18 cellular contexts compared by ENCODE assay signal in genomic region chr11:69630009-69630870, GRCh38. TPM values are rescaled to one million over a fixed set of nuclear protein-coding genes. Genes with fewer than 3 reads are reported as not detected.
DNase-seq lines count a peak whose midpoint lies in the region; ATAC-seq, FAIRE-seq and TF ChIP-seq lines count a peak whose summit lies in the region.
"Had no signal": no experiment of that assay in that cellular context is flagged by ENCODE, and none has a peak within 500 bp of the region (broad histone marks: within the 10 kb centered on the region; RNA-seq: fewer than 3 reads in every experiment).

No MANE protein-coding gene starts in this region.

- H3K27me3 ChIP-seq in HepG2 (ENCODE audit: control insufficient read depth in 1 of 2, insufficient read depth in 2 of 2, low read length in 2 of 2) (peaks cover 0 to 15% of the 10 kb centered on the region in 2 experiments; a peak in 3 of 5 replicates), right lobe of liver (no peaks in the 10 kb centered on the region), tibial artery (peaks cover 0 to 2% of the 10 kb centered on the region in 2 donors)

- POLR2A ChIA-PET in HepG2 (lab: Yijun Ruan, JAX) (no interaction called here), OCI-LY7 (lab: Charles Lee) (no interaction called here)

- FAIRE-seq in HepG2 (lab: Jason Lieb, UNC): no peak
- FAIRE-seq: GM18507 had no signal

- H3K4me3 ChIP-seq in HepG2 (replicated peaks in 1 of 3; ENCODE audit: insufficient read depth in 1 of 3, low read depth in 2 of 3, low read length in 3 of 3) (no peak overlapping the region), right lobe of liver (no peak overlapping the region), OCI-LY7 (ENCODE audit: low read depth, low read length, poor library complexity, severe bottlenecking) (no peak overlapping the region), tibial artery (no peak overlapping the region)

- no peaks in the 10 kb centered on the region for H3K9me2 ChIP-seq in OCI-LY7 (ENCODE audit: insufficient read depth, low read length)

- intact Hi-C loops in HepG2 (cut with micrococcal nuclease; ENCODE audit: unreplicated experiment): no loop called here
- intact Hi-C loops in right lobe of liver (cut with DNase I): no loop called here
- intact Hi-C loops in OCI-LY7 (cut with micrococcal nuclease; ENCODE audit: unreplicated experiment): no loop called here
- intact Hi-C loops in tibial artery (cut with DNase I; ENCODE audit: low total_unique reads): no loop called here
- intact Hi-C loops in left cardiac atrium (cut with DNase I): no loop called here

- DNase-seq in HepG2 (ENCODE audit: low spot score): no peak
- no peak for DNase-seq in right lobe of liver
- DNase-seq in OCI-LY7 (ENCODE audit: low spot score): peak; percentile 16
- peak; percentile 51 for DNase-seq in dermis blood vessel endothelial cell
- no peak for DNase-seq in tibial artery
- DNase-seq in left cardiac atrium: no peak
- DNase-seq: activated CD4-positive, alpha-beta T cell treated with anti-CD3 and anti-CD28 coated beads, Interleukin-2, amount 10 ng/mL, durations not matched to agents 7 days and 5 days; activated naive CD8-positive, alpha-beta T cell treated with anti-CD3 and anti-CD28 coated beads for 36 hours; activated T-cell treated with anti-CD3 and anti-CD28 coated beads, Interleukin-2, amount 50 U/mL, for 4 hours; hippocampal formation; NCI-H1417 treated with DMSO at 0.1 percent for 48 hours; NCI-H226; SIG-M5; T-helper 9 cell had no signal

- no peak for TF ChIP-seq RAD21 in HepG2 (CRISPR knock-in tag; IDR thresholded peaks at IDR 0.05)

- TF ChIP-seq CTCF in HepG2 (CRISPR knock-in tag; IDR thresholded peaks at IDR 0.05) (no peak), right lobe of liver (IDR thresholded peaks at IDR 0.05) (no peak), OCI-LY7 (conservative IDR thresholded peaks at IDR 0.05; ENCODE audit: low read length) (no peak), tibial artery (IDR thresholded peaks at IDR 0.05) (no peak)

- peaks cover 10% of the 10 kb centered on the region for H3K4me1 ChIP-seq in HepG2 (ENCODE audit: insufficient read depth, low read length)
- peaks cover 0 to 6% (median 0%) of the 10 kb centered on the region in 4 donors for H3K4me1 ChIP-seq in right lobe of liver
- no peaks in the 10 kb centered on the region for H3K4me1 ChIP-seq in OCI-LY7 (ENCODE audit: insufficient read depth, low read length, poor library complexity, severe bottlenecking)
- H3K4me1 ChIP-seq in tibial artery: no peaks in the 10 kb centered on the region

- H2AFZ ChIP-seq in HepG2 (ENCODE audit: low read length): no peak overlapping the region
- no peak overlapping the region for H2AFZ ChIP-seq in OCI-LY7 (ENCODE audit: low read length)

- no peak for TF ChIP-seq POLR2A in HepG2 (IDR thresholded peaks at IDR 0.05; ENCODE audit: insufficient read depth in 1 of 2, low read depth in 2 of 2, low read length in 2 of 2)
- TF ChIP-seq POLR2A in right lobe of liver (IDR thresholded peaks at IDR 0.05): no peak

- H3K9me3 ChIP-seq in HepG2 (ENCODE audit: low read length) (no peaks in the 10 kb centered on the region), right lobe of liver (no peaks in the 10 kb centered on the region), OCI-LY7 (ENCODE audit: low read length) (no peaks in the 10 kb centered on the region), tibial artery (no peaks in the 10 kb centered on the region)
- H3K9me3 ChIP-seq: neutrophil had no signal

- H3K79me2 ChIP-seq in HepG2 (ENCODE audit: insufficient read depth, low read length) (no peaks in the 10 kb centered on the region), OCI-LY7 (ENCODE audit: insufficient read depth, low read depth, low read length) (no peaks in the 10 kb centered on the region)

- H3K4me2 ChIP-seq in HepG2 (ENCODE audit: low read depth, low read length) (no peak overlapping the region), OCI-LY7 (ENCODE audit: low read length) (no peak overlapping the region)

- no peaks in the 10 kb centered on the region for H4K20me1 ChIP-seq in HepG2 (ENCODE audit: insufficient read depth, low read length)
- H4K20me1 ChIP-seq in OCI-LY7 (ENCODE audit: insufficient read depth, low read length): no peaks in the 10 kb centered on the region

- TF ChIP-seq EP300 in HepG2 (IDR thresholded peaks at IDR 0.05; ENCODE audit: low read depth in 2 of 2, low read length in 2 of 2): no peak
- no peak for TF ChIP-seq EP300 in HepG2 (CRISPR knock-in tag; IDR thresholded peaks at IDR 0.05; ENCODE audit: borderline replicate concordance)

- H3K27ac ChIP-seq in HepG2 (ENCODE audit: extremely low read length, insufficient read depth, low read length) (no peak overlapping the region), right lobe of liver (no peak overlapping the region), OCI-LY7 (ENCODE audit: low read depth, low read length, poor library complexity, severe bottlenecking) (no peak overlapping the region), tibial artery (no peak overlapping the region)
- H3K27ac ChIP-seq: neutrophil had no signal

- H3K36me3 ChIP-seq in HepG2 (replicated peaks in 1 of 2; ENCODE audit: control insufficient read depth in 1 of 2, insufficient read depth in 2 of 2, low read length in 2 of 2) (no peaks in the 10 kb centered on the region), right lobe of liver (no peaks in the 10 kb centered on the region), OCI-LY7 (ENCODE audit: insufficient read depth, low read length) (no peaks in the 10 kb centered on the region), tibial artery (no peaks in the 10 kb centered on the region)
- H3K36me3 ChIP-seq: neutrophil had no signal

- CTCF ChIA-PET in HepG2 (lab: Yijun Ruan, JAX; ENCODE audit: low intra/inter-chr PET ratio, low total read pairs): no interaction called here
- CTCF ChIA-PET in OCI-LY7 (lab: Charles Lee; ENCODE audit: unreplicated experiment): no interaction called here

- ATAC-seq in HepG2: no peak
- ATAC-seq in right lobe of liver: no peak
- ATAC-seq in GM19455 (IDR thresholded peaks at IDR 0.05; ENCODE audit: unreplicated experiment): no peak
- no peak for ATAC-seq in left cardiac atrium
- no peak for ATAC-seq in GM21723 (IDR thresholded peaks at IDR 0.05; ENCODE audit: unreplicated experiment)

- WGBS in HepG2 (ENCODE audit: low lambda C conversion rate): 65% methylated on average over 9 of the region's 10 CpGs
- 92% methylated on average over 8 of the region's 10 CpGs for WGBS in right lobe of liver (ENCODE audit: insufficient coverage, low coverage, low lambda C conversion rate, missing lambda C conversion rate)

- no peak overlapping the region for H3K9ac ChIP-seq in HepG2 (ENCODE audit: insufficient read depth, low read depth, low read length)

- in situ Hi-C loops in HepG2 (cut with HindIII; ENCODE audit: extremely low pct_ligation_motif_present, low pct_unique_long_range_greater_than_20kb): loop anchor here (25.0 kb wide), 1 partner anchor 193 kb away; no protein-coding TSS in a partner anchor

- BruUV-seq in HepG2 (replicated peaks; lab: Mats Ljungman, UMichigan) (no TSS peak), OCI-LY7 (replicated peaks; lab: Mats Ljungman, UMichigan) (no TSS peak)

RNA-seq across cellular contexts. Expression of gene CCND1, which starts 10.7 kb away (rescaled TPM):
- total RNA-seq in HepG2 (2016; rRNA removed; fragmentation: Illumina TruSeq; extraction: Trizol) (107 and 117 TPM in 2 replicates), right lobe of liver (100 to 1,000 TPM in 3 of 6 experiments, 10 to 100 TPM in 3; 67.0 to 283 (median 94.1) TPM), OCI-LY7 (2022) (not detected in 2 replicates), dermis blood vessel endothelial cell (445 and 452 TPM in 2 replicates), left cardiac atrium (100 to 1,000 TPM; 150 to 169 TPM)
- total RNA-seq in HepG2 (2016; cell fraction: cytosol; rRNA removed; fragmentation: Illumina TruSeq; extraction: Trizol; ENCODE audit: low read depth): 18.0 and 19.0 TPM in 2 replicates
- 91.6 and 108 TPM in 2 replicates for total RNA-seq in HepG2 (2016; cell fraction: insoluble cytoplasmic fraction; rRNA removed; fragmentation: Illumina TruSeq; extraction: Trizol)
- total RNA-seq in HepG2 (2016; cell fraction: membrane; rRNA removed; fragmentation: Illumina TruSeq; extraction: Trizol): 58.9 and 60.9 TPM in 2 replicates
- total RNA-seq in HepG2 (2016; cell fraction: nucleus; rRNA removed; fragmentation: Illumina TruSeq; extraction: Trizol): 68.6 and 72.9 TPM in 2 replicates
- 126 and 136 TPM in 2 replicates for polyA plus RNA-seq in HepG2 (2011; rRNA removed)
- polyA plus RNA-seq in HepG2 (2011; cell fraction: cytosol; rRNA removed): 73.2 and 112 TPM in 2 replicates
- polyA plus RNA-seq in HepG2 (2011; cell fraction: nucleus; rRNA removed): 161 and 292 TPM in 2 replicates
- 60.9 and 65.2 TPM in 2 replicates for polyA plus RNA-seq in HepG2 (2012)
- polyA plus RNA-seq in HepG2 (2016; cell fraction: cytosol; fragmentation: Illumina TruSeq; extraction: Trizol; ENCODE audit: low read depth): 10.4 and 11.6 TPM in 2 replicates
- 75.4 and 106 TPM in 2 replicates for polyA plus RNA-seq in HepG2 (2016; cell fraction: insoluble cytoplasmic fraction; fragmentation: Illumina TruSeq; extraction: Trizol; ENCODE audit: low read depth)
- polyA plus RNA-seq in HepG2 (2016; cell fraction: membrane; fragmentation: Illumina TruSeq; extraction: Trizol; ENCODE audit: low read depth): 24.6 and 25.9 TPM in 2 replicates
- polyA plus RNA-seq in HepG2 (2016; cell fraction: nucleus; fragmentation: Illumina TruSeq; extraction: Trizol; ENCODE audit: insufficient read depth, low read depth): 90.1 and 100 TPM in 2 replicates
- 30.5 and 379 TPM in 2 replicates for polyA minus RNA-seq in HepG2 (2011; rRNA and poly(A)+ RNA removed; ENCODE audit: low replicate concordance)
- polyA minus RNA-seq in HepG2 (2011; cell fraction: cytosol; rRNA and poly(A)+ RNA removed): 191 and 225 TPM in 2 replicates
- 120 and 156 TPM in 2 replicates for polyA minus RNA-seq in HepG2 (2011; cell fraction: nucleus; rRNA and poly(A)+ RNA removed)
- total RNA-seq in OCI-LY7 (2014; rRNA removed; shearing (Covaris generic)): 0.44 TPM in 1 of 2 replicates, not detected in the other

RNA-seq across cellular contexts. Expression of gene LTO1, which starts 44.9 kb away (rescaled TPM):
- 11.3 and 15.0 TPM in 2 replicates for total RNA-seq in HepG2 (2016; rRNA removed; fragmentation: Illumina TruSeq; extraction: Trizol)
- total RNA-seq in HepG2 (2016; cell fraction: cytosol; rRNA removed; fragmentation: Illumina TruSeq; extraction: Trizol; ENCODE audit: low read depth): 9.2 and 10.5 TPM in 2 replicates
- 9.0 and 17.0 TPM in 2 replicates for total RNA-seq in HepG2 (2016; cell fraction: insoluble cytoplasmic fraction; rRNA removed; fragmentation: Illumina TruSeq; extraction: Trizol)
- 11.5 and 13.4 TPM in 2 replicates for total RNA-seq in HepG2 (2016; cell fraction: membrane; rRNA removed; fragmentation: Illumina TruSeq; extraction: Trizol)
- total RNA-seq in HepG2 (2016; cell fraction: nucleus; rRNA removed; fragmentation: Illumina TruSeq; extraction: Trizol): 17.6 and 20.5 TPM in 2 replicates
- 11.8 and 13.8 TPM in 2 replicates for polyA plus RNA-seq in HepG2 (2011; rRNA removed)
- 9.3 TPM in 2 replicates for polyA plus RNA-seq in HepG2 (2011; cell fraction: cytosol; rRNA removed)
- polyA plus RNA-seq in HepG2 (2011; cell fraction: nucleus; rRNA removed): 32.0 and 35.0 TPM in 2 replicates
- 10.6 and 11.8 TPM in 2 replicates for polyA plus RNA-seq in HepG2 (2012)
- polyA plus RNA-seq in HepG2 (2016; cell fraction: cytosol; fragmentation: Illumina TruSeq; extraction: Trizol; ENCODE audit: low read depth): 5.3 and 6.8 TPM in 2 replicates
- 13.9 and 14.6 TPM in 2 replicates for polyA plus RNA-seq in HepG2 (2016; cell fraction: insoluble cytoplasmic fraction; fragmentation: Illumina TruSeq; extraction: Trizol; ENCODE audit: low read depth)
- polyA plus RNA-seq in HepG2 (2016; cell fraction: membrane; fragmentation: Illumina TruSeq; extraction: Trizol; ENCODE audit: low read depth): 9.0 and 9.4 TPM in 2 replicates
- polyA plus RNA-seq in HepG2 (2016; cell fraction: nucleus; fragmentation: Illumina TruSeq; extraction: Trizol; ENCODE audit: insufficient read depth, low read depth): 40.5 and 43.2 TPM in 2 replicates
- polyA minus RNA-seq in HepG2 (2011; rRNA and poly(A)+ RNA removed; ENCODE audit: low replicate concordance): 17.9 and 33.2 TPM in 2 replicates
- polyA minus RNA-seq in HepG2 (2011; cell fraction: cytosol; rRNA and poly(A)+ RNA removed): 4.6 TPM in 2 replicates
- polyA minus RNA-seq in HepG2 (2011; cell fraction: nucleus; rRNA and poly(A)+ RNA removed): 22.3 and 29.4 TPM in 2 replicates
- total RNA-seq in right lobe of liver: 1 to 10 TPM; 4.1 to 7.9 (median 5.6) TPM
- 27.6 and 28.8 TPM in 2 replicates for total RNA-seq in OCI-LY7 (2014; rRNA removed; shearing (Covaris generic))
- total RNA-seq in OCI-LY7 (2022): 34.5 and 35.9 TPM in 2 replicates
- 11.9 and 16.0 TPM in 2 replicates for total RNA-seq in dermis blood vessel endothelial cell
- total RNA-seq in left cardiac atrium: 10 to 100 TPM; 10.5 to 12.1 TPM

Comparison
In these comparisons a context has a peak if more than half of its experiments do, and no peak if none do; other contexts are left out.
1. DNase-seq: peak in OCI-LY7 (single experiment) and dermis blood vessel endothelial cell (single experiment); none in HepG2 (single experiment), right lobe of liver (0 of 3), tibial artery (0 of 2) and left cardiac atrium (single experiment).
2. RNA of gene CCND1, which starts 10.7 kb away (total RNA-seq): 445 to 452 TPM in dermis blood vessel endothelial cell, 150 to 169 TPM in left cardiac atrium, 67.0 to 283 TPM in right lobe of liver and 18.0 to 117 TPM in HepG2; 0.44 TPM in OCI-LY7; every median in the first group is over 10 times any median in the second.